ENCODE assay signal across 22 cellular contexts in the genomic region with DNA sequence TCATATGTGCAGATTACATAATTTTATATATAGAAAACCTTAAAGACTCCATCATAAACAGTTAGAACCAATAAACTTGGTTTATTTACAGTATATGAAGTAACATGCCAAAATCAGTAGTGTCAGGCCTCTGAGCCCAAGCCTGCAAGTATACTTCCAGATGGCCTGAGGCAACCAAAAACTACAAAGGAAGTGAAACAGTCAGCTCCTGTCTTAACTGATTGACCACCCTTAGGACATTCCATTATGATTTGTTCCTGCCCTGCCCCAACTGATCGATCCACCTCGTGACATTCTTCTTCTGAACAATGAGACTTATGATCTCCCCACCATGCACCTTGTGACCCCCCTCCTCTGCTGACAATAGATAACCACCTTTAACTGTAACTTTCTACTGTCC.
DNase-seq lines count a peak whose midpoint lies in the region; ATAC-seq and TF ChIP-seq lines count a peak whose summit lies in the region.
"Had no signal": no experiment of that assay in that cellular context is flagged by ENCODE, and none has a peak within 500 bp of the region (broad histone marks: within the 10 kb centered on the region; RNA-seq: fewer than 3 reads in every experiment).

No MANE protein-coding gene starts in this region.

- in situ Hi-C loops in SK-MEL-5 (cut with HindIII; ENCODE audit: low pct_unique_long_range_greater_than_20kb, low sequenced_read_pairs) = no loop called here

- no peak for TF ChIP-seq CTCF in NB4 (IDR thresholded peaks at IDR 0.05; ENCODE audit: low read depth, low read length)

- DNase-seq in NOMO-1 (lab: John Stamatoyannopoulos, UW; ENCODE audit: unreplicated experiment in 2 of 2) (peak; percentile 10 to 31), NOMO-1 treated with dmso at 0.1 percent for 144 hours (lab: John Stamatoyannopoulos, UW; ENCODE audit: unreplicated experiment) (no peak), NB4 (ENCODE audit: low read depth) (peak; percentile 21), SK-MEL-5 (ENCODE audit: low read depth, low spot score) (peak; percentile 52), islet precursor cell (peak; percentile 70), amniotic stem cell (lab: John Stamatoyannopoulos, UW) (no peak), SKM-1 (lab: John Stamatoyannopoulos, UW; ENCODE audit: unreplicated experiment) (no peak)
- DNase-seq: ACHN; Calu3; CD8-positive, alpha-beta T cell; DMS153; Kasumi-1; MG63; NCI-H1105 treated with DMSO at 0.1 percent for 48 hours; NCI-H2081; NCI-H2171; NCI-H446; NCI-H526; Peyer's patch had no signal

- no peak for TF ChIP-seq POLR2A in NB4 (IDR thresholded peaks at IDR 0.05; ENCODE audit: extremely low read depth, insufficient read length)

- H3K4me3 ChIP-seq in NB4 (ENCODE audit: low read depth, low read length) = no peak overlapping the region
- H3K4me3 ChIP-seq: BLaER1 treated with 17β-estradiol and CSF1 and Interleukin-3, amounts not matched to agents 10 nM and 100 nM; MG63; Peyer's patch; SK-N-MC had no signal

- no peak for ATAC-seq in GM19023 (IDR thresholded peaks at IDR 0.05; ENCODE audit: unreplicated experiment)
- ATAC-seq: CD8-positive, alpha-beta T cell had no signal

Comparison
In these comparisons a context has a peak if more than half of its experiments do, and no peak if none do; other contexts are left out.
1. DNase-seq: peak in NOMO-1 (2 of 2), NB4 (single experiment), SK-MEL-5 (single experiment) and islet precursor cell (single experiment); none in NOMO-1 treated with dmso at 0.1 percent for 144 hours (single experiment), amniotic stem cell (single experiment) and SKM-1 (single experiment).